8 cellular contexts compared by ENCODE assay signal in the genomic region with DNA sequence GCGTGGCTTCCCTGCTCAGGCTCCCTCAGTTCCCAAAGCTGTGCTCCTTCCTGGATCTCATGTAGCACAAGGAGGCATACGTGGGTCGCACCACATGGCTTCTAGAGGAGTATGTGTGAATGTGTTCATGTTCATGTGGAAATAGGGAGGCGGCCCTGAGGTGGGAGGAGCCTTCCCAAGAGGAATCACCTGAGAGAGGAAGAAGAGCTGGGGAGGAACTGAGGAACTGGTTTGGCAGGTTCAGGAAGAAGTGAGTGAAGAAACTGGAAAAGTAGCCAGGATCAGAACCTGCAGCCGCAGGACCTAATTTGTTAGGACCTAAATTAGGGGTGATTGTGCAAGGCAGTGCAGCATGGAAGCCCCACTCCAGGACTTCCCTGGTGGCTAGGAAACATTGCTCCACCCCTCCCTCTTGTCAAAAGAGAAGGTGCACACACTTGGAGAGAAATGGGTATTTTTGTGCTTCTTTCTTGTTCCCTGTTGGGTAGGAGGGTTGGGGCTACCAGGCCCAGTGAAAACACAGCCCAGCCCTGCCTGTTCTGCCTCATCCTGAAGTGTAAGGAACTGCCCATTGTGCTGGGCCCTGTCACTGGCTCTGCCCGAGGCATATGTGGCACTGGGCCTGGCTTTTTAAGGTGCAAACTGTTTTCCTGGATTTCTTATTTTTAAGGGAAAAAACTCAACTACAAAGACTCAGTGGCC. TPM values are rescaled to one million over a fixed set of nuclear protein-coding genes. Genes with fewer than 3 reads are reported as not detected.
A peak's percentile ranks its signal among the peaks of the same experiment; 100 is the strongest.
DNase-seq lines count a peak whose midpoint lies in the region; ATAC-seq and TF ChIP-seq lines count a peak whose summit lies in the region.

No MANE protein-coding gene starts in this region.

- H3K27ac ChIP-seq in CD8-positive, alpha-beta T cell (ENCODE audit: low read depth, low read length) = no peak overlapping the region

- H3K9me3 Mint-ChIP-seq in CD8-positive, alpha-beta T cell = no peaks in the 10 kb centered on the region

- intact Hi-C loops in CD8-positive, alpha-beta T cell (cut with DNase I, micrococcal nuclease) = no loop called here
- intact Hi-C loops in cardiac septum (cut with DNase I) = no loop called here
- intact Hi-C loops in sciatic nerve (cut with DNase I) = no loop called here

- no peaks in the 10 kb centered on the region for H3K36me3 ChIP-seq in CD8-positive, alpha-beta T cell (ENCODE audit: insufficient read depth, low read length)

- H3K9me3 ChIP-seq in CD8-positive, alpha-beta T cell (ENCODE audit: low read length) = no peaks in the 10 kb centered on the region

- ATAC-seq in CD8-positive, alpha-beta T cell = no peak
- peak; percentile 30 for ATAC-seq in SK-N-SH treated with all-trans-retinoic acid at 6 μM for 48 hours
- peak; percentile 4 for ATAC-seq in sciatic nerve
- ATAC-seq in GM21576 (IDR thresholded peaks at IDR 0.05; ENCODE audit: unreplicated experiment) = no peak
- no peak for ATAC-seq in GM19328 (IDR thresholded peaks at IDR 0.05; ENCODE audit: unreplicated experiment)

- peaks cover 47% of the 10 kb centered on the region for H3K4me1 Mint-ChIP-seq in CD8-positive, alpha-beta T cell (ENCODE audit: low read depth)

- POLR2A ChIA-PET in CD8-positive, alpha-beta T cell (lab: Charles Lee) = no interaction called here

- H3K27ac Mint-ChIP-seq in CD8-positive, alpha-beta T cell = peak overlapping the region; percentile 37

- no peak overlapping the region for H3K4me3 Mint-ChIP-seq in CD8-positive, alpha-beta T cell

- no peaks in the 10 kb centered on the region for H3K27me3 ChIP-seq in CD8-positive, alpha-beta T cell (ENCODE audit: insufficient read depth, low read length)

- TF ChIP-seq CTCF in CD8-positive, alpha-beta T cell (IDR thresholded peaks at IDR 0.05) = no peak

- H3K27me3 Mint-ChIP-seq in CD8-positive, alpha-beta T cell (ENCODE audit: low read depth) = no peaks in the 10 kb centered on the region

- H3K4me3 ChIP-seq in CD8-positive, alpha-beta T cell (ENCODE audit: low read depth, low read length) = no peak overlapping the region

- DNase-seq in CD8-positive, alpha-beta T cell = no peak
- DNase-seq in cardiac septum (ENCODE audit: low spot score) = peak; percentile 51
- no peak for DNase-seq in sciatic nerve (ENCODE audit: low spot score)
- DNase-seq in hepatic stellate cell (ENCODE audit: low spot score) = no peak
- DNase-seq in anterior cingulate cortex (lab: John Stamatoyannopoulos, UW) = no peak

- peaks cover 12% of the 10 kb centered on the region for H3K4me1 ChIP-seq in CD8-positive, alpha-beta T cell (ENCODE audit: insufficient read depth, low read length)

- CTCF ChIA-PET in CD8-positive, alpha-beta T cell (lab: Charles Lee) = no interaction called here

- peaks cover 21% of the 10 kb centered on the region for H3K36me3 Mint-ChIP-seq in CD8-positive, alpha-beta T cell

TF ChIP-seq in SK-N-SH treated with all-trans-retinoic acid at 6 μM for 48 hours, 23 proteins besides CTCF, POLR2A, EP300 and RAD21:
- TF ChIP-seq PPARA (CRISPR knock-in tag; IDR thresholded peaks at IDR 0.05; ENCODE audit: borderline replicate concordance) (no peak), SNAI2 (CRISPR knock-in tag; IDR thresholded peaks at IDR 0.05) (no peak), TCF4 (CRISPR knock-in tag; IDR thresholded peaks at IDR 0.05; ENCODE audit: borderline replicate concordance) (no peak), ZFP3 (CRISPR knock-in tag; IDR thresholded peaks at IDR 0.05) (no peak), GLIS3 (CRISPR knock-in tag; IDR thresholded peaks at IDR 0.05) (no peak), CSDC2 (CRISPR knock-in tag; IDR thresholded peaks at IDR 0.05) (no peak), ESRRG (CRISPR knock-in tag; IDR thresholded peaks at IDR 0.05) (no peak), TOX (CRISPR knock-in tag; IDR thresholded peaks at IDR 0.05; ENCODE audit: borderline replicate concordance) (no peak), OSR1 (CRISPR knock-in tag; IDR thresholded peaks at IDR 0.05) (no peak), ZC3H10 (CRISPR knock-in tag; IDR thresholded peaks at IDR 0.05) (no peak), ZNF70 (CRISPR knock-in tag; IDR thresholded peaks at IDR 0.05) (no peak), ZNF8 (CRISPR knock-in tag; IDR thresholded peaks at IDR 0.05) (no peak), ISL1 (CRISPR knock-in tag; IDR thresholded peaks at IDR 0.05) (no peak), RARB (CRISPR knock-in tag; IDR thresholded peaks at IDR 0.05) (no peak)
- TF ChIP-seq, protein P1, sequence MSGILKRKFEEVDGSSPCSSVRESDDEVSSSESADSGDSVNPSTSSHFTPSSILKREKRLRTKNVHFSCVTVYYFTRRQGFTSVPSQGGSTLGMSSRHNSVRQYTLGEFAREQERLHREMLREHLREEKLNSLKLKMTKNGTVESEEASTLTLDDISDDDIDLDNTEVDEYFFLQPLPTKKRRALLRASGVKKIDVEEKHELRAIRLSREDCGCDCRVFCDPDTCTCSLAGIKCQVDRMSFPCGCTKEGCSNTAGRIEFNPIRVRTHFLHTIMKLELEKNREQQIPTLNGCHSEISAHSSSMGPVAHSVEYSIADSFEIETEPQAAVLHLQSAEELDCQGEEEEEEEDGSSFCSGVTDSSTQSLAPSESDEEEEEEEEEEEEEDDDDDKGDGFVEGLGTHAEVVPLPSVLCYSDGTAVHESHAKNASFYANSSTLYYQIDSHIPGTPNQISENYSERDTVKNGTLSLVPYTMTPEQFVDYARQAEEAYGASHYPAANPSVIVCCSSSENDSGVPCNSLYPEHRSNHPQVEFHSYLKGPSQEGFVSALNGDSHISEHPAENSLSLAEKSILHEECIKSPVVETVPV (CRISPR knock-in tag; IDR thresholded peaks at IDR 0.05) = no peak
- TF ChIP-seq, protein P2, sequence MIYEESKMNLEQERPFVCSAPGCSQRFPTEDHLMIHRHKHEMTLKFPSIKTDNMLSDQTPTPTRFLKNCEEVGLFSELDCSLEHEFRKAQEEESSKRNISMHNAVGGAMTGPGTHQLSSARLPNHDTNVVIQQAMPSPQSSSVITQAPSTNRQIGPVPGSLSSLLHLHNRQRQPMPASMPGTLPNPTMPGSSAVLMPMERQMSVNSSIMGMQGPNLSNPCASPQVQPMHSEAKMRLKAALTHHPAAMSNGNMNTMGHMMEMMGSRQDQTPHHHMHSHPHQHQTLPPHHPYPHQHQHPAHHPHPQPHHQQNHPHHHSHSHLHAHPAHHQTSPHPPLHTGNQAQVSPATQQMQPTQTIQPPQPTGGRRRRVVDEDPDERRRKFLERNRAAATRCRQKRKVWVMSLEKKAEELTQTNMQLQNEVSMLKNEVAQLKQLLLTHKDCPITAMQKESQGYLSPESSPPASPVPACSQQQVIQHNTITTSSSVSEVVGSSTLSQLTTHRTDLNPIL (CRISPR knock-in tag; IDR thresholded peaks at IDR 0.05; ENCODE audit: low read depth) = no peak
- TF ChIP-seq, protein P3, sequence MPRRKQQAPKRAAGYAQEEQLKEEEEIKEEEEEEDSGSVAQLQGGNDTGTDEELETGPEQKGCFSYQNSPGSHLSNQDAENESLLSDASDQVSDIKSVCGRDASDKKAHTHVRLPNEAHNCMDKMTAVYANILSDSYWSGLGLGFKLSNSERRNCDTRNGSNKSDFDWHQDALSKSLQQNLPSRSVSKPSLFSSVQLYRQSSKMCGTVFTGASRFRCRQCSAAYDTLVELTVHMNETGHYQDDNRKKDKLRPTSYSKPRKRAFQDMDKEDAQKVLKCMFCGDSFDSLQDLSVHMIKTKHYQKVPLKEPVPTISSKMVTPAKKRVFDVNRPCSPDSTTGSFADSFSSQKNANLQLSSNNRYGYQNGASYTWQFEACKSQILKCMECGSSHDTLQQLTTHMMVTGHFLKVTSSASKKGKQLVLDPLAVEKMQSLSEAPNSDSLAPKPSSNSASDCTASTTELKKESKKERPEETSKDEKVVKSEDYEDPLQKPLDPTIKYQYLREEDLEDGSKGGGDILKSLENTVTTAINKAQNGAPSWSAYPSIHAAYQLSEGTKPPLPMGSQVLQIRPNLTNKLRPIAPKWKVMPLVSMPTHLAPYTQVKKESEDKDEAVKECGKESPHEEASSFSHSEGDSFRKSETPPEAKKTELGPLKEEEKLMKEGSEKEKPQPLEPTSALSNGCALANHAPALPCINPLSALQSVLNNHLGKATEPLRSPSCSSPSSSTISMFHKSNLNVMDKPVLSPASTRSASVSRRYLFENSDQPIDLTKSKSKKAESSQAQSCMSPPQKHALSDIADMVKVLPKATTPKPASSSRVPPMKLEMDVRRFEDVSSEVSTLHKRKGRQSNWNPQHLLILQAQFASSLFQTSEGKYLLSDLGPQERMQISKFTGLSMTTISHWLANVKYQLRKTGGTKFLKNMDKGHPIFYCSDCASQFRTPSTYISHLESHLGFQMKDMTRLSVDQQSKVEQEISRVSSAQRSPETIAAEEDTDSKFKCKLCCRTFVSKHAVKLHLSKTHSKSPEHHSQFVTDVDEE (CRISPR knock-in tag; IDR thresholded peaks at IDR 0.05) = no peak
- TF ChIP-seq, protein P4, sequence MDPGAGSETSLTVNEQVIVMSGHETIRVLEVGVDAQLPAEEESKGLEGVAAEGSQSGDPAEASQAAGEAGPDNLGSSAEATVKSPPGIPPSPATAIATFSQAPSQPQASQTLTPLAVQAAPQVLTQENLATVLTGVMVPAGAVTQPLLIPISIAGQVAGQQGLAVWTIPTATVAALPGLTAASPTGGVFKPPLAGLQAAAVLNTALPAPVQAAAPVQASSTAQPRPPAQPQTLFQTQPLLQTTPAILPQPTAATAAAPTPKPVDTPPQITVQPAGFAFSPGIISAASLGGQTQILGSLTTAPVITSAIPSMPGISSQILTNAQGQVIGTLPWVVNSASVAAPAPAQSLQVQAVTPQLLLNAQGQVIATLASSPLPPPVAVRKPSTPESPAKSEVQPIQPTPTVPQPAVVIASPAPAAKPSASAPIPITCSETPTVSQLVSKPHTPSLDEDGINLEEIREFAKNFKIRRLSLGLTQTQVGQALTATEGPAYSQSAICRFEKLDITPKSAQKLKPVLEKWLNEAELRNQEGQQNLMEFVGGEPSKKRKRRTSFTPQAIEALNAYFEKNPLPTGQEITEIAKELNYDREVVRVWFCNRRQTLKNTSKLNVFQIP (CRISPR knock-in tag; IDR thresholded peaks at IDR 0.05; ENCODE audit: borderline replicate concordance, low read depth) = no peak
TF ChIP-seq in SK-N-SH treated with all-trans-retinoic acid at 6 μM for 48 hours: peak in this region for 0.

RNA-seq across cellular contexts. Expression of a gene that starts 20.7 kb away (rescaled TPM):
- 10 to 100 TPM; 28.4 to 29.5 TPM for total RNA-seq in CD8-positive, alpha-beta T cell
- total RNA-seq in cardiac septum (24.0 TPM), sciatic nerve (22.5 TPM)

Comparison
In these comparisons a context has a peak if more than half of its experiments do, and no peak if none do; other contexts are left out.
1. ATAC-seq: peak in SK-N-SH treated with all-trans-retinoic acid at 6 μM for 48 hours (single experiment) and sciatic nerve (single experiment); none in CD8-positive, alpha-beta T cell (single experiment), GM21576 (single experiment) and GM19328 (single experiment).